8 cellular contexts compared by ENCODE assay signal in the genomic region with DNA sequence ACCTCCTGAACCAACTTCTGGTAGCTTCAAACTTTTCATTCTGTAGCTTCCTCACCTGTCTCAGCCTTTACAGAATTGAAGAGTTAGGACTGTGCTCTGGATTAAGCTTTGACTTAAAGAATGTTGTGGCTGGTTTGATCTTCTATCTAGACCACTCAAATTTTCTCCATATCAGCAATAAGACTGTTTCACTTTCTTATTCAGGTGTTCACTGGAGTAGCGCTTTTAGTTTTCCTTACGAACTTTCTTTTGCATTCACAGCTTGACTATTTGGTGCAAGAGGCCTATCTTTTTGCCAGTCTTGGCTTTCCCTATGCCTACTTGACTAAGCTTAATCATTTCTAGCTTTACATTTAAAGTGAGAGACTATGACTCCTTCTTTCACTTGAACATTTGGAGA.
"Had no signal": no experiment of that assay in that cellular context is flagged by ENCODE, and none has a peak within 500 bp of the region (broad histone marks: within the 10 kb centered on the region; RNA-seq: fewer than 3 reads in every experiment).

No MANE protein-coding gene starts in this region.

- ATAC-seq: gastrocnemius medialis, left lobe of liver, mucosa of descending colon, natural killer cell had no signal

- H3K27ac Mint-ChIP-seq: natural killer cell had no signal

- H3K36me3 Mint-ChIP-seq: natural killer cell had no signal

- H3K9me3 Mint-ChIP-seq: natural killer cell had no signal

- DNase-seq: colonic mucosa, gastrocnemius medialis, islet precursor cell, mucosa of descending colon, natural killer cell, posterior cingulate gyrus, tibial artery had no signal

- H3K4me3 Mint-ChIP-seq: natural killer cell had no signal
